Comparison of ENCODE assay signal across 8 cellular contexts in the genomic region with DNA sequence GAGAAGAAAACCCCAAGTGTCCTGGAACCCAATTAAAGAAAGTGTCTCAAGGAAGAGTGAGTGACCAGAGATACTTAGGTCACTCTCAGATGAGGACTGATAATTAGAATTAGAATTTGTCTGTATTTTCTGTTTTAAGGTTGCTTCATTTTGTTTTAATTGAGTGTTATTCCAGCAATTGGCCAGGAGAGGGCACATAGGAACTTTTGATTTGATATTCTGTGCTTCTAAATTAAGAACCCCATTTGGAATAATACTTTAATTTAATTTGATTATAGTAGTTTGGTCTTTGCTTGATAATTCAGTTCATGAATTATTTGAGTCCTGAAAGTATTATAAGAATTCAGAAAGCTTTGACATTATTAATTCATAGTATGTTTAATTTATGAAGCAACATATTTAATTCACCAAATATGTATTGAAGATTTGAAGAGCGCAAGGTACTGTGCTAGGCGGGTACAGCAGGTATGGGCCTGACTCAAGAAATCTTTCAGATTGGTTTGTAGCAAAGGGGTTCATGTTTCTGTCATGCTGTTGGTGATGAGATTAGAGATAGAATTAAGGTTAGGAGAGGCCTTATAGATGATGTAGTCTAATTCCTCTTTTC. TPM values are rescaled to one million over a fixed set of nuclear protein-coding genes. Genes with fewer than 3 reads are reported as not detected.
DNase-seq lines count a peak whose midpoint lies in the region; ATAC-seq, FAIRE-seq and TF ChIP-seq lines count a peak whose summit lies in the region.

No MANE protein-coding gene starts in this region.

- H3K27ac ChIP-seq in heart right ventricle = no peak overlapping the region

- intact Hi-C loops in heart right ventricle (cut with DNase I) = loop anchor here in 2 of 10 donors (2.0 kb wide), 1 partner anchor 59 kb away; no protein-coding TSS in a partner anchor
- intact Hi-C loops in Right ventricle myocardium superior (cut with DNase I) = no loop called here

- WGBS in heart right ventricle, 2 donors = 92 to 93% methylated on average over 2 of the region's 2 CpGs

- peaks cover 0 to 53% (median 35%) of the 10 kb centered on the region in 9 donors for H3K4me1 ChIP-seq in heart right ventricle

- H3K27me3 ChIP-seq in heart right ventricle = no peaks in the 10 kb centered on the region

- peaks cover 0 to 26% (median 0%) of the 10 kb centered on the region in 9 donors for H3K36me3 ChIP-seq in heart right ventricle

- FAIRE-seq in urothelium cell line (lab: Jason Lieb, UNC) = no peak

- ATAC-seq in heart right ventricle (no peak), Right ventricle myocardium superior (ENCODE audit: poor library complexity) (no peak), GM21717 (IDR thresholded peaks at IDR 0.05; ENCODE audit: unreplicated experiment) (no peak), HG03460 (IDR thresholded peaks at IDR 0.05; ENCODE audit: unreplicated experiment) (no peak)

- no peaks in the 10 kb centered on the region for H3K9me3 ChIP-seq in heart right ventricle

- in situ Hi-C loops in SK-MEL-5 (cut with HindIII; ENCODE audit: low pct_unique_long_range_greater_than_20kb, low sequenced_read_pairs) = no loop called here

- no peak overlapping the region for H3K4me3 ChIP-seq in heart right ventricle

- peak; percentile 30 to 77 (median 65) for TF ChIP-seq CTCF in heart right ventricle (IDR thresholded peaks at IDR 0.05)

- DNase-seq in heart right ventricle = no peak
- no peak for DNase-seq in Right ventricle myocardium superior
- DNase-seq in SK-MEL-5 (ENCODE audit: low read depth, low spot score) = peak; percentile 34
- DNase-seq in hepatic stellate cell (ENCODE audit: low spot score) = peak; percentile 21
- DNase-seq in urothelium cell line (ENCODE audit: low spot score) = peak; percentile 12
- no peak for DNase-seq in activated CD4-positive, alpha-beta T cell treated with anti-CD3 and anti-CD28 coated beads, Interleukin-2, amount 50 U/mL, for 1 hour

RNA-seq across cellular contexts. Expression of gene MRPL22, which starts 4.9 kb away (rescaled TPM):
- total RNA-seq in heart right ventricle = 10 to 100 TPM; 57.1 to 85.3 (median 70.5) TPM
- 100 to 1,000 TPM; 106 to 109 TPM for polyA plus RNA-seq in heart right ventricle
- 75.6 TPM for total RNA-seq in Right ventricle myocardium superior
- 23.8 and 24.7 TPM in 2 replicates for total RNA-seq in SK-MEL-5 (2014; rRNA removed; shearing (Covaris generic))
- 29.0 and 34.7 TPM in 2 replicates for polyA plus RNA-seq in SK-MEL-5 (2015; cell fraction: cytosol; rRNA removed)
- polyA plus RNA-seq in SK-MEL-5 (2015; cell fraction: nucleus; rRNA removed) = 12.8 and 19.3 TPM in 2 replicates

RNA-seq across cellular contexts. Expression of gene GEMIN5, which starts 7.8 kb away (rescaled TPM):
- total RNA-seq in heart right ventricle (10 to 100 TPM; 12.7 to 18.5 (median 16.0) TPM), Right ventricle myocardium superior (13.7 TPM)
- 1 to 10 TPM; 4.1 to 5.3 TPM for polyA plus RNA-seq in heart right ventricle
- 20.2 and 21.8 TPM in 2 replicates for total RNA-seq in SK-MEL-5 (2014; rRNA removed; shearing (Covaris generic))
- polyA plus RNA-seq in SK-MEL-5 (2015; cell fraction: cytosol; rRNA removed) = 18.9 and 21.6 TPM in 2 replicates
- polyA plus RNA-seq in SK-MEL-5 (2015; cell fraction: nucleus; rRNA removed) = 11.3 and 13.3 TPM in 2 replicates

Comparison
In these comparisons a context has a peak if more than half of its experiments do, and no peak if none do; other contexts are left out.
1. DNase-seq: peak in SK-MEL-5 (single experiment), hepatic stellate cell (single experiment) and urothelium cell line (single experiment); none in heart right ventricle (0 of 2), Right ventricle myocardium superior (single experiment) and activated CD4-positive, alpha-beta T cell treated with anti-CD3 and anti-CD28 coated beads, Interleukin-2, amount 50 U/mL, for 1 hour (single experiment).